ENCODE assay signal across 9 cellular contexts in genomic region chr7:149297034-149297755, GRCh38.
"Had no signal": no experiment of that assay in that cellular context is flagged by ENCODE, and none has a peak within 500 bp of the region (broad histone marks: within the 10 kb centered on the region; RNA-seq: fewer than 3 reads in every experiment).

No MANE protein-coding gene starts in this region.

- H3K4me3 Mint-ChIP-seq: mesothelial cell of epicardium; neural crest cell; T-helper 1 cell treated with Interleukin-12 subunit alpha and Interleukin-12 subunit beta and Interleukin-4 antibody, amounts not matched to agents 30 μg/mL and 1 μg/mL, for 36 hours; WTC11 had no signal

- DNase-seq: foreskin melanocyte, left cardiac atrium, lower lobe of right lung, pancreas had no signal

- ATAC-seq: left cardiac atrium, lower lobe of right lung, pancreas, SK-N-SH treated with all-trans-retinoic acid at 6 μM for 48 hours, WTC11 had no signal

- H3K27ac Mint-ChIP-seq: mesothelial cell of epicardium; T-helper 1 cell treated with Interleukin-12 subunit alpha and Interleukin-12 subunit beta and Interleukin-4 antibody, amounts not matched to agents 30 μg/mL and 1 μg/mL, for 36 hours; WTC11 had no signal

- H3K4me1 Mint-ChIP-seq: mesothelial cell of epicardium, neural crest cell had no signal
